In genomic region chr14:68144051-68144681, GRCh38 we compare ENCODE assay signal across 10 cellular contexts.
DNase-seq lines count a peak whose midpoint lies in the region; ATAC-seq and TF ChIP-seq lines count a peak whose summit lies in the region.
"Had no signal": no experiment of that assay in that cellular context is flagged by ENCODE, and none has a peak within 500 bp of the region (broad histone marks: within the 10 kb centered on the region; RNA-seq: fewer than 3 reads in every experiment).

No MANE protein-coding gene starts in this region.

- peaks cover 6% of the 10 kb centered on the region for H3K36me3 Mint-ChIP-seq in osteocyte (ENCODE audit: unreplicated experiment)

- peaks cover 6% of the 10 kb centered on the region for H3K9me3 Mint-ChIP-seq in osteocyte (ENCODE audit: unreplicated experiment)

- H3K27me3 Mint-ChIP-seq in osteocyte (ENCODE audit: unreplicated experiment): no peaks in the 10 kb centered on the region

- TF ChIP-seq CTCF in AG10803 (conservative IDR thresholded peaks at IDR 0.05; ENCODE audit: low read length) (no peak), fibroblast of villous mesenchyme (IDR thresholded peaks at IDR 0.05; ENCODE audit: insufficient read depth, low read depth, low read length) (no peak), osteocyte (IDR thresholded peaks at IDR 0.05) (no peak)

- no peaks in the 10 kb centered on the region for H3K9me3 ChIP-seq in SK-N-MC (ENCODE audit: low read depth, low read length)

- peak overlapping the region; percentile 87 for H3K27ac Mint-ChIP-seq in osteocyte (ENCODE audit: unreplicated experiment)

- peak overlapping the region; percentile 76 for H3K27ac ChIP-seq in SK-N-MC

- H3K4me3 ChIP-seq in AG10803 (ENCODE audit: low read length) (no peak overlapping the region), SK-N-MC (no peak overlapping the region; the same call in 1 of the 2 replicates), fibroblast of villous mesenchyme (ENCODE audit: low read depth, low read length) (no peak overlapping the region)
- H3K4me3 ChIP-seq: GM12878 had no signal

- peak; percentile 37 for DNase-seq in AG10803 (ENCODE audit: low read depth)
- no peak for DNase-seq in SK-N-MC (ENCODE audit: low read depth, low spot score)
- DNase-seq in fibroblast of villous mesenchyme (ENCODE audit: low read depth): peak; percentile 79
- DNase-seq in osteocyte (ENCODE audit: extremely low spot score, unreplicated experiment): no peak
- DNase-seq in dedifferentiated amniotic fluid mesenchymal stem cell (ENCODE audit: extremely low spot score): no peak
- DNase-seq in NCI-H226: no peak
- DNase-seq in DMS79 treated with DMSO at 0.1 percent for 48 hours (lab: John Stamatoyannopoulos, UW): no peak

- H3K4me3 Mint-ChIP-seq in osteocyte (ENCODE audit: unreplicated experiment): no peak overlapping the region
- H3K4me3 Mint-ChIP-seq: neural crest cell had no signal

- no peak for ATAC-seq in HG02642 (IDR thresholded peaks at IDR 0.05; ENCODE audit: poor library complexity, unreplicated experiment)
- ATAC-seq: GM12878 had no signal

- H3K9ac ChIP-seq in SK-N-MC (ENCODE audit: insufficient read length): no peak overlapping the region

- peaks cover 85% of the 10 kb centered on the region for H3K4me1 Mint-ChIP-seq in osteocyte (ENCODE audit: unreplicated experiment)

- no peaks in the 10 kb centered on the region for H3K36me3 ChIP-seq in SK-N-MC (ENCODE audit: insufficient read depth, low read length)

Comparison
In these comparisons a context has a peak if more than half of its experiments do, and no peak if none do; other contexts are left out.
1. DNase-seq: peak in AG10803 (single experiment) and fibroblast of villous mesenchyme (single experiment); none in SK-N-MC (single experiment), osteocyte (single experiment), dedifferentiated amniotic fluid mesenchymal stem cell (single experiment), NCI-H226 (single experiment) and DMS79 treated with DMSO at 0.1 percent for 48 hours (single experiment).